In genomic region chr7:19107392-19108147, GRCh38 we compare ENCODE assay signal across 10 cellular contexts. TPM values are rescaled to one million over a fixed set of nuclear protein-coding genes. Genes with fewer than 3 reads are reported as not detected.
DNase-seq lines count a peak whose midpoint lies in the region; ATAC-seq, FAIRE-seq and TF ChIP-seq lines count a peak whose summit lies in the region.
"Had no signal": no experiment of that assay in that cellular context is flagged by ENCODE, and none has a peak within 500 bp of the region (broad histone marks: within the 10 kb centered on the region; RNA-seq: fewer than 3 reads in every experiment).

No MANE protein-coding gene starts in this region.

- H3K4me1 Mint-ChIP-seq in brain, result peaks cover 27% of the 10 kb centered on the region

- TF ChIP-seq POLR2A in tibial nerve (IDR thresholded peaks at IDR 0.05) (peak in 1 of 2 donors; percentile 14), GM12892 (IDR thresholded peaks at IDR 0.05; ENCODE audit: low read depth, low read length) (no peak)

- peaks cover 0 to 41% (median 7%) of the 10 kb centered on the region in 4 donors for H3K4me1 ChIP-seq in tibial nerve

- peak overlapping the region in 3 of 5 experiments; percentile 13 to 81 (median 65) for H3K27ac Mint-ChIP-seq in brain

- WGBS in tibial nerve, 2 donors, result 2% methylated on average over 41 to 45 of the region's 45 CpGs

- peaks cover 0 to 95% of the 10 kb centered on the region in 2 donors for H3K27me3 ChIP-seq in tibial nerve

- FAIRE-seq in GM12892 (lab: Jason Lieb, UNC), result no peak

- H3K27ac ChIP-seq in tibial nerve, result peak overlapping the region in 2 of 4 donors; percentile 79
- H3K27ac ChIP-seq: C4-2B had no signal

- H3K36me3 Mint-ChIP-seq in brain, result no peaks in the 10 kb centered on the region

- H3K4me3 Mint-ChIP-seq in brain, result peak overlapping the region; percentile 76 to 89 (median 84)

- no peaks in the 10 kb centered on the region for H3K9me3 ChIP-seq in tibial nerve

- DNase-seq in NCI-H748 (lab: John Stamatoyannopoulos, UW; ENCODE audit: unreplicated experiment) (peak; percentile 30), NCI-H748 treated with DMSO at 0.1 percent for 48 hours (lab: John Stamatoyannopoulos, UW) (no peak), left kidney (ENCODE audit: low read depth, low spot score) (peak; percentile 74), tibial nerve (ENCODE audit: low spot score in 2 of 2) (peak in 1 of 2 donors; percentile 49), GM12892 (ENCODE audit: insufficient read length) (no peak), NCI-H345 treated with DMSO at 0.1 percent for 48 hours (lab: John Stamatoyannopoulos, UW; ENCODE audit: unreplicated experiment) (no peak)

- peaks cover 0 to 4% (median 0%) of the 10 kb centered on the region in 5 experiments for H3K9me3 Mint-ChIP-seq in brain

- no peak for TF ChIP-seq CTCF in brain (conservative IDR thresholded peaks at IDR 0.05)
- no peak for TF ChIP-seq CTCF in tibial nerve (IDR thresholded peaks at IDR 0.05)

- no peaks in the 10 kb centered on the region for H3K36me3 ChIP-seq in tibial nerve

- no peak for ATAC-seq in HG03175 (IDR thresholded peaks at IDR 0.05; ENCODE audit: unreplicated experiment)

- H3K27me3 Mint-ChIP-seq in brain, result peaks cover 100% of the 10 kb centered on the region

- TF ChIP-seq EP300 in tibial nerve (IDR thresholded peaks at IDR 0.05), result peak in 1 of 2 donors; percentile 65

- peak overlapping the region; percentile 28 to 53 (median 36) for H3K4me3 ChIP-seq in tibial nerve

RNA-seq across cellular contexts. Expression of gene TWIST1, which starts 9.9 kb away (rescaled TPM):
- polyA plus RNA-seq in brain (ENCODE audit: insufficient read depth, low read depth, low replicate concordance), result 0.19 TPM
- total RNA-seq in tibial nerve, result 10 to 100 TPM; 13.6 to 45.9 (median 28.4) TPM
- not detected for polyA plus RNA-seq in GM12892 (2012; ENCODE audit: missing spikeins)

RNA-seq across cellular contexts. Expression of gene FERD3L, which starts 37.7 kb away (rescaled TPM):
- not detected for polyA plus RNA-seq in brain (ENCODE audit: insufficient read depth, low read depth, low replicate concordance)
- total RNA-seq in tibial nerve, result not detected
- polyA plus RNA-seq in GM12892 (2012; ENCODE audit: missing spikeins), result not detected
- polyA plus RNA-seq: adipose tissue had no signal

Comparison
In these comparisons a context has a peak if more than half of its experiments do, and no peak if none do; other contexts are left out.
1. DNase-seq: peak in NCI-H748 (single experiment) and left kidney (single experiment); none in NCI-H748 treated with DMSO at 0.1 percent for 48 hours (single experiment), GM12892 (single experiment) and NCI-H345 treated with DMSO at 0.1 percent for 48 hours (single experiment).